ENCODE assay signal across 10 cellular contexts in the genomic region with DNA sequence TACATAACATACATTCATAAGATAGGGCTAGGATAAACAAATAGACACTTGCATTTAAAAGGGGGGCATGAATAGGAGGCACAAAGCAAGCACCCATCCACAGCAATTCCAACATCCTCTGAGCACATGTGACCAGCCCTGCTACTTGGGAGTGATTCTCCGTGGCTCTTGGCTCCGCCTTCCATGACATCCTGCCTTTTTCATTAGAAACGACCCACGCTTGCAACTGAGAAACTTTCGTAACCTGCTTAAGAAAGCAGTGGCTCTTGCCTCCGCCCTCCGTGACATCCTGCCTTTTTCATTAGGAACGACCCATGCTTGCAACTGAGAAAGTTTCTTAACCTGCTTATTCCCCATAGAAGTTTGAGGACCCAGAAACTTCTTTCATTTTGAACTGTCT. TPM values are rescaled to one million over a fixed set of nuclear protein-coding genes. Genes with fewer than 3 reads are reported as not detected.
DNase-seq lines count a peak whose midpoint lies in the region; ATAC-seq and TF ChIP-seq lines count a peak whose summit lies in the region.
"Had no signal": no experiment of that assay in that cellular context is flagged by ENCODE, and none has a peak within 500 bp of the region (broad histone marks: within the 10 kb centered on the region; RNA-seq: fewer than 3 reads in every experiment).

No MANE protein-coding gene starts in this region.

- no peak overlapping the region for H3K4me3 ChIP-seq in testis

- TF ChIP-seq CTCF in testis (IDR thresholded peaks at IDR 0.05) = no peak

- intact Hi-C loops in left cardiac atrium (cut with DNase I) = no loop called here
- intact Hi-C loops in Right ventricle myocardium superior (cut with DNase I) = no loop called here
- intact Hi-C loops in activated CD4-positive, alpha-beta T cell treated with anti-CD3 and anti-CD28 coated beads, Interleukin-2, amount 10 ng/mL, durations not matched to agents 24 days and 14 days (cut with micrococcal nuclease) = no loop called here
- intact Hi-C loops in testis (cut with DNase I; ENCODE audit: low total_unique reads) = no loop called here

- no peaks in the 10 kb centered on the region for H3K9me3 Mint-ChIP-seq in activated CD4-positive, alpha-beta T cell treated with anti-CD3 and anti-CD28 coated beads, Interleukin-2, amount 10 ng/mL, durations not matched to agents 24 days and 14 days

- no peaks in the 10 kb centered on the region for H3K36me3 ChIP-seq in testis (ENCODE audit: low read depth, missing control alignments)

- no peaks in the 10 kb centered on the region for H3K9me3 ChIP-seq in testis

- peaks cover 11% of the 10 kb centered on the region for H3K4me1 Mint-ChIP-seq in activated CD4-positive, alpha-beta T cell treated with anti-CD3 and anti-CD28 coated beads, Interleukin-2, amount 10 ng/mL, durations not matched to agents 24 days and 14 days

- peak overlapping the region in 1 of 2 donors; percentile 37 for H3K27ac ChIP-seq in testis

- peak overlapping the region; percentile 23 for H3K4me3 Mint-ChIP-seq in activated CD4-positive, alpha-beta T cell treated with anti-CD3 and anti-CD28 coated beads, Interleukin-2, amount 10 ng/mL, durations not matched to agents 24 days and 14 days

- H3K36me3 Mint-ChIP-seq in activated CD4-positive, alpha-beta T cell treated with anti-CD3 and anti-CD28 coated beads, Interleukin-2, amount 10 ng/mL, durations not matched to agents 24 days and 14 days (ENCODE audit: low read depth) = no peaks in the 10 kb centered on the region

- ATAC-seq in left cardiac atrium = peak in 1 of 2 donors; percentile 65
- ATAC-seq in Right ventricle myocardium superior (ENCODE audit: poor library complexity) = no peak
- no peak for ATAC-seq in HG02678 (IDR thresholded peaks at IDR 0.05; ENCODE audit: unreplicated experiment)
- ATAC-seq in HG02763 (IDR thresholded peaks at IDR 0.05; ENCODE audit: unreplicated experiment) = no peak

- 61 to 68% methylated on average over 8 of the region's 8 CpGs for WGBS in testis, 2 donors

- H3K27ac Mint-ChIP-seq in activated CD4-positive, alpha-beta T cell treated with anti-CD3 and anti-CD28 coated beads, Interleukin-2, amount 10 ng/mL, durations not matched to agents 24 days and 14 days = peak overlapping the region; percentile 14

- TF ChIP-seq POLR2A in testis (IDR thresholded peaks at IDR 0.05) = no peak

- H3K27me3 ChIP-seq in testis = no peaks in the 10 kb centered on the region

- no peaks in the 10 kb centered on the region for H3K4me1 ChIP-seq in testis

- DNase-seq in left cardiac atrium (peak; percentile 34), Right ventricle myocardium superior (no peak), foreskin melanocyte (peak; percentile 49), testis (peak; percentile 41), pons (ENCODE audit: low spot score) (no peak)
- DNase-seq in activated CD4-positive, alpha-beta T cell treated with anti-CD3 and anti-CD28 coated beads, Interleukin-2, amount 10 ng/mL, durations not matched to agents 24 days and 14 days = peak; percentile 71
- DNase-seq: mammary epithelial cell, NCI-H2081 had no signal

- no peaks in the 10 kb centered on the region for H3K27me3 Mint-ChIP-seq in activated CD4-positive, alpha-beta T cell treated with anti-CD3 and anti-CD28 coated beads, Interleukin-2, amount 10 ng/mL, durations not matched to agents 24 days and 14 days

RNA-seq across cellular contexts. Expression of gene LRRC1, which starts 53.4 kb away (rescaled TPM):
- total RNA-seq in left cardiac atrium = 1 to 10 TPM; 3.8 to 4.9 TPM
- total RNA-seq in Right ventricle myocardium superior = 1.8 TPM
- 2.3 and 2.7 TPM in 2 replicates for total RNA-seq in activated CD4-positive, alpha-beta T cell treated with anti-CD3 and anti-CD28 coated beads, Interleukin-2, amount 10 ng/mL, durations not matched to agents 24 days and 14 days
- 10 to 100 TPM; 34.1 to 36.5 TPM for total RNA-seq in testis
- 29.5 TPM for polyA plus RNA-seq in testis (ENCODE audit: insufficient read depth, low read depth, low replicate concordance)

Comparison
In these comparisons a context has a peak if more than half of its experiments do, and no peak if none do; other contexts are left out.
1. DNase-seq: peak in left cardiac atrium (single experiment), activated CD4-positive, alpha-beta T cell treated with anti-CD3 and anti-CD28 coated beads, Interleukin-2, amount 10 ng/mL, durations not matched to agents 24 days and 14 days (single experiment), foreskin melanocyte (single experiment) and testis (single experiment); none in Right ventricle myocardium superior (single experiment) and pons (single experiment).